In genomic region chr3:196135693-196136639, GRCh38 we compare ENCODE assay signal across 13 cellular contexts. TPM values are rescaled to one million over a fixed set of nuclear protein-coding genes. Genes with fewer than 3 reads are reported as not detected.
DNase-seq lines count a peak whose midpoint lies in the region; ATAC-seq and TF ChIP-seq lines count a peak whose summit lies in the region.
"Had no signal": no experiment of that assay in that cellular context is flagged by ENCODE, and none has a peak within 500 bp of the region (broad histone marks: within the 10 kb centered on the region; RNA-seq: fewer than 3 reads in every experiment).

No MANE protein-coding gene starts in this region.

- intact Hi-C loops in PC-3 (cut with micrococcal nuclease) (no loop called here), heart right ventricle (cut with DNase I) (no loop called here)
- intact Hi-C loops in naive thymus-derived CD4-positive, alpha-beta T cell (cut with micrococcal nuclease), result no loop called here

- H3K79me2 ChIP-seq in PC-3 (ENCODE audit: low read length), result no peaks in the 10 kb centered on the region

- no peaks in the 10 kb centered on the region for H3F3A ChIP-seq in PC-3 (ENCODE audit: low read length, unreplicated experiment)

- ATAC-seq in PC-3 (peak; percentile 70), heart right ventricle (peak in 6 of 8 donors; percentile 62 to 91 (median 67)), GM19395 (IDR thresholded peaks at IDR 0.05; ENCODE audit: unreplicated experiment) (no peak)
- no peak for ATAC-seq in naive thymus-derived CD4-positive, alpha-beta T cell

- peaks cover 3% of the 10 kb centered on the region for H3K4me1 Mint-ChIP-seq in progenitor cell of endocrine pancreas (ENCODE audit: low read depth)
- peaks cover 0 to 21% (median 4%) of the 10 kb centered on the region in 7 donors for H3K4me1 Mint-ChIP-seq in naive thymus-derived CD4-positive, alpha-beta T cell

- H3K4me3 Mint-ChIP-seq in progenitor cell of endocrine pancreas (ENCODE audit: low read depth), result no peak overlapping the region
- H3K4me3 Mint-ChIP-seq in naive thymus-derived CD4-positive, alpha-beta T cell, result no peak overlapping the region
- H3K4me3 Mint-ChIP-seq: natural killer cell treated with Interleukin-12 subunit alpha and Interleukin-12 subunit beta and Interleukin-15 and Interleukin-18, amount 100 ng/mL, for 72 hours; T-helper 1 cell treated with Interleukin-12 subunit alpha and Interleukin-12 subunit beta and Interleukin-4 antibody, amounts not matched to agents 30 μg/mL and 1 μg/mL, for 36 hours had no signal

- H3K36me3 ChIP-seq in PC-3 (ENCODE audit: low read depth, low read length) (no peaks in the 10 kb centered on the region), heart right ventricle (no peaks in the 10 kb centered on the region)
- no peaks in the 10 kb centered on the region for H3K36me3 ChIP-seq in naive thymus-derived CD4-positive, alpha-beta T cell (ENCODE audit: control insufficient read depth in 2 of 3, insufficient read depth in 3 of 3, low read length in 3 of 3)
- H3K36me3 ChIP-seq: thoracic aorta had no signal

- whole genome bisulfite sequencing in heart right ventricle, 2 donors, result 58 to 71% methylated on average over 12 of the region's 12 CpGs

- BruUV-seq in PC-3 (replicated peaks; lab: Mats Ljungman, UMichigan), result no TSS peak

- H3K27me3 Mint-ChIP-seq in progenitor cell of endocrine pancreas, result peaks cover 8% of the 10 kb centered on the region
- no peaks in the 10 kb centered on the region for H3K27me3 Mint-ChIP-seq in naive thymus-derived CD4-positive, alpha-beta T cell
- H3K27me3 Mint-ChIP-seq: natural killer cell treated with Interleukin-12 subunit alpha and Interleukin-12 subunit beta and Interleukin-15 and Interleukin-18, amount 100 ng/mL, for 72 hours had no signal

- CTCF ChIA-PET in PC-3 (lab: Charles Lee), result no interaction called here
- CTCF ChIA-PET in naive thymus-derived CD4-positive, alpha-beta T cell (lab: Charles Lee), result no interaction called here

- H3K27ac Mint-ChIP-seq in progenitor cell of endocrine pancreas, result peak overlapping the region; percentile 54
- peak overlapping the region in 2 of 9 donors; percentile 16 to 38 for H3K27ac Mint-ChIP-seq in naive thymus-derived CD4-positive, alpha-beta T cell
- H3K27ac Mint-ChIP-seq: natural killer cell treated with Interleukin-12 subunit alpha and Interleukin-12 subunit beta and Interleukin-15 and Interleukin-18, amount 100 ng/mL, for 72 hours; T-helper 1 cell treated with Interleukin-12 subunit alpha and Interleukin-12 subunit beta and Interleukin-4 antibody, amounts not matched to agents 30 μg/mL and 1 μg/mL, for 36 hours had no signal

- H4K20me1 ChIP-seq in PC-3 (ENCODE audit: low read length), result no peaks in the 10 kb centered on the region

- H3K9me3 ChIP-seq in PC-3 (ENCODE audit: low read length) (no peaks in the 10 kb centered on the region), heart right ventricle (no peaks in the 10 kb centered on the region)
- H3K9me3 ChIP-seq in naive thymus-derived CD4-positive, alpha-beta T cell (ENCODE audit: control insufficient read depth in 2 of 3, low read length in 3 of 3), result no peaks in the 10 kb centered on the region
- H3K9me3 ChIP-seq: thoracic aorta had no signal

- no peaks in the 10 kb centered on the region for H3K36me3 Mint-ChIP-seq in progenitor cell of endocrine pancreas (ENCODE audit: insufficient read depth)
- H3K36me3 Mint-ChIP-seq in naive thymus-derived CD4-positive, alpha-beta T cell, result no peaks in the 10 kb centered on the region
- H3K36me3 Mint-ChIP-seq: natural killer cell treated with Interleukin-12 subunit alpha and Interleukin-12 subunit beta and Interleukin-15 and Interleukin-18, amount 100 ng/mL, for 72 hours had no signal

- peak; percentile 65 for DNase-seq in ELF-1 (ENCODE audit: low read depth, low spot score)
- DNase-seq in PC-3, result peak; percentile 49
- no peak for DNase-seq in heart right ventricle
- no peak for DNase-seq in progenitor cell of endocrine pancreas (ENCODE audit: low spot score, unreplicated experiment)
- DNase-seq in activated gamma-delta T cell treated with Interleukin-2 at 50 U/mL for 16 hours, result no peak
- no peak for DNase-seq in stimulated activated CD8-positive, alpha-beta memory T cell treated with anti-CD3 and anti-CD28 coated beads, Interleukin-4, amount 100 ng/mL, for 48 hours
- no peak for DNase-seq in naive thymus-derived CD4-positive, alpha-beta T cell
- DNase-seq: NCI-H526 treated with DMSO at 0.1 percent for 48 hours; stimulated activated CD4-positive, alpha-beta T cell treated with anti-CD3 and anti-CD28 coated beads, Interleukin-2, amount 100 ng/mL, for 48 hours had no signal

- POLR2A ChIA-PET in PC-3 (lab: Charles Lee; ENCODE audit: unreplicated experiment), result no interaction called here
- POLR2A ChIA-PET in naive thymus-derived CD4-positive, alpha-beta T cell (lab: Charles Lee), result interaction anchor here (0.7 kb wide), 2 partner anchors 119 to 209 kb away, joined by 5 to 6 read pairs; no protein-coding TSS in a partner anchor

- H3K27me3 ChIP-seq in PC-3 (ENCODE audit: low read length) (no peaks in the 10 kb centered on the region), heart right ventricle (no peaks in the 10 kb centered on the region)
- no peaks in the 10 kb centered on the region for H3K27me3 ChIP-seq in naive thymus-derived CD4-positive, alpha-beta T cell (ENCODE audit: control insufficient read depth in 2 of 2, insufficient read depth in 2 of 2, low read length in 2 of 2)

- H3K4me1 ChIP-seq in PC-3 (ENCODE audit: insufficient read depth, low read length), result peaks cover 14% of the 10 kb centered on the region
- peaks cover 0 to 8% (median 0%) of the 10 kb centered on the region in 9 donors for H3K4me1 ChIP-seq in heart right ventricle
- H3K4me1 ChIP-seq in naive thymus-derived CD4-positive, alpha-beta T cell (ENCODE audit: control insufficient read depth in 2 of 2, insufficient read depth in 2 of 2, low read length in 2 of 2), result no peaks in the 10 kb centered on the region

- H3K9me3 Mint-ChIP-seq in progenitor cell of endocrine pancreas (ENCODE audit: low read depth), result no peaks in the 10 kb centered on the region
- peaks cover 0 to 2% (median 0%) of the 10 kb centered on the region in 11 donors for H3K9me3 Mint-ChIP-seq in naive thymus-derived CD4-positive, alpha-beta T cell
- H3K9me3 Mint-ChIP-seq: natural killer cell treated with Interleukin-12 subunit alpha and Interleukin-12 subunit beta and Interleukin-15 and Interleukin-18, amount 100 ng/mL, for 72 hours; T-helper 1 cell treated with Interleukin-12 subunit alpha and Interleukin-12 subunit beta and Interleukin-4 antibody, amounts not matched to agents 30 μg/mL and 1 μg/mL, for 36 hours had no signal

- H3K9ac ChIP-seq in PC-3 (ENCODE audit: low read length), result no peak overlapping the region

- H3K4me3 ChIP-seq in PC-3 (ENCODE audit: low read length), result no peak overlapping the region
- H3K4me3 ChIP-seq in heart right ventricle, result no peak overlapping the region
- no peak overlapping the region for H3K4me3 ChIP-seq in naive thymus-derived CD4-positive, alpha-beta T cell (ENCODE audit: low read length)
- H3K4me3 ChIP-seq: thoracic aorta had no signal

- no peaks in the 10 kb centered on the region for H3K9me2 ChIP-seq in PC-3 (replicated peaks; ENCODE audit: low read length)

- H2AFZ ChIP-seq in PC-3 (ENCODE audit: low read length), result no peak overlapping the region

- TF ChIP-seq CTCF in PC-3 (conservative IDR thresholded peaks at IDR 0.05; ENCODE audit: low read depth, low read length) (no peak), heart right ventricle (IDR thresholded peaks at IDR 0.05) (no peak), progenitor cell of endocrine pancreas (IDR thresholded peaks at IDR 0.05; ENCODE audit: unreplicated experiment) (no peak)

- peak overlapping the region; percentile 34 for H3K4me2 ChIP-seq in PC-3 (ENCODE audit: low read length)

- peak overlapping the region; percentile 19; the same call in 1 of the 2 replicates for H3K27ac ChIP-seq in PC-3 (ENCODE audit: low read length)
- H3K27ac ChIP-seq in heart right ventricle, result peak overlapping the region in 3 of 10 donors; percentile 14 to 31 (median 19)
- no peak overlapping the region for H3K27ac ChIP-seq in naive thymus-derived CD4-positive, alpha-beta T cell (ENCODE audit: low read depth, low read length)
- H3K27ac ChIP-seq: thoracic aorta had no signal

RNA-seq across cellular contexts. Expression of gene TFRC, which starts 54.1 kb away (rescaled TPM):
- total RNA-seq in PC-3 (2014; rRNA removed) (272 and 287 TPM in 2 replicates), heart right ventricle (100 to 1,000 TPM in 5 of 10 donors, 10 to 100 TPM in 5; 58.8 to 300 (median 104) TPM), progenitor cell of endocrine pancreas (74.0 and 82.7 TPM in 2 replicates)
- 10 to 100 TPM; 25.7 to 40.5 TPM for polyA plus RNA-seq in heart right ventricle
- total RNA-seq in naive thymus-derived CD4-positive, alpha-beta T cell, result 100 to 1,000 TPM in 3 of 5 experiments, 10 to 100 TPM in 2; 51.3 to 417 (median 144) TPM
- 10 to 100 TPM; 12.6 to 23.7 TPM for polyA plus RNA-seq in naive thymus-derived CD4-positive, alpha-beta T cell

Comparison
In these comparisons a context has a peak if more than half of its experiments do, and no peak if none do; other contexts are left out.
1. DNase-seq: peak in ELF-1 (single experiment) and PC-3 (single experiment); none in heart right ventricle (0 of 2), progenitor cell of endocrine pancreas (single experiment), activated gamma-delta T cell treated with Interleukin-2 at 50 U/mL for 16 hours (single experiment), stimulated activated CD8-positive, alpha-beta memory T cell treated with anti-CD3 and anti-CD28 coated beads, Interleukin-4, amount 100 ng/mL, for 48 hours (single experiment) and naive thymus-derived CD4-positive, alpha-beta T cell (0 of 9).
2. ATAC-seq: peak in PC-3 (single experiment) and heart right ventricle (6 of 8); none in naive thymus-derived CD4-positive, alpha-beta T cell (single experiment) and GM19395 (single experiment).